1 cellular context compared by ENCODE assay signal in the genomic region with DNA sequence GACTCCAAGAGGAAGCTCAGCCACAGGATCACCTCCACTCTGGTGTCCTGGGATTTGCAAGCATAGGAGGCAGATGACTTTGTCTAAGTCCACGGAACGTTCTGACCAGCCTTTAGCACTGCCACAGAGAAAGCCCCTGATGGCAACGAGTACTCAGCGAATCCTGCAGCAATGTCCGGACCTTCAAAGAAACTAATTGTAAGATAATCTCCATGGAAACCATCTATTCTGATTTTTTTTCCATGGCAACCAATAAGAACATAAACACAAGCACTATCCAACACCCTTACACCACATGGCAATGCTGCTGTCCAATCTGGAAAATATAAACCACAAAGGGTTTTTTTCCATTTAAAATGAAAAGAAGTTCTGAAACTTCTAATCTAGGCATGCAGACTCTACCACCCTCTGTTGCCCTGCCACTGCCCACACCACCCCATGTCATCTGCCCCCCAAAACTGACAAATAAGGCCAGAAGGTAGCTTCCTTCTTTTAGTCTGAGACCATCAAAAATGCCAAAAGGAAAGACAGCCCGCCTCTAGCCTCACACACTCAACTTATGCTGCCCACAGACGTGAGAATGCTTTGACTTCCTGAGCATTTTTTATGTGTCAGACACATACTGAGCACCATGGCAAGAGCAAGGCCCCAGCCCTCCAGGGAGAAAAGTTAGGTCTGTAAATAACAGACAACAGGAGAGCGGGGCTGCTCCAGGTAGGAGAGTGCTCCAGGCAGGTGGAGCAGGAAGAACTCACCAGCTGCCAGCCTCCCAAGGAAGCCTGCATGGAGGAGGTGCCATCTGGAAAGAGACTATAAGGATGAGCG.
TF ChIP-seq lines count a peak whose summit lies in the region.

No MANE protein-coding gene starts in this region.

TF ChIP-seq in SK-N-SH, 30 proteins besides CTCF, POLR2A, EP300 and RAD21:
- peak; percentile 71 for TF ChIP-seq GATA2 (CRISPR knock-in tag; IDR thresholded peaks at IDR 0.05)
- TF ChIP-seq NRF1 (IDR thresholded peaks at IDR 0.05; ENCODE audit: low read depth, low read length), result no peak
- TF ChIP-seq PBX3 (IDR thresholded peaks at IDR 0.05), result no peak
- TF ChIP-seq, protein P1, sequence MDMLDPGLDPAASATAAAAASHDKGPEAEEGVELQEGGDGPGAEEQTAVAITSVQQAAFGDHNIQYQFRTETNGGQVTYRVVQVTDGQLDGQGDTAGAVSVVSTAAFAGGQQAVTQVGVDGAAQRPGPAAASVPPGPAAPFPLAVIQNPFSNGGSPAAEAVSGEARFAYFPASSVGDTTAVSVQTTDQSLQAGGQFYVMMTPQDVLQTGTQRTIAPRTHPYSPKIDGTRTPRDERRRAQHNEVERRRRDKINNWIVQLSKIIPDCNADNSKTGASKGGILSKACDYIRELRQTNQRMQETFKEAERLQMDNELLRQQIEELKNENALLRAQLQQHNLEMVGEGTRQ (IDR thresholded peaks at IDR 0.05; ENCODE audit: borderline replicate concordance, low read depth, low read length), result no peak
- no peak for TF ChIP-seq NFIC (IDR thresholded peaks at IDR 0.05; ENCODE audit: borderline replicate concordance)
- TF ChIP-seq FOSL2 (IDR thresholded peaks at IDR 0.05; ENCODE audit: borderline replicate concordance, low read depth), result no peak
- no peak for TF ChIP-seq IRF3 (IDR thresholded peaks at IDR 0.05; ENCODE audit: low read depth, low read length)
- TF ChIP-seq RFX5 (IDR thresholded peaks at IDR 0.05; ENCODE audit: low read length), result no peak
- TF ChIP-seq CHD2 (IDR thresholded peaks at IDR 0.05; ENCODE audit: low read length, partially characterized antibody), result peak; percentile 43
- no peak for TF ChIP-seq RCOR1 (IDR thresholded peaks at IDR 0.05; ENCODE audit: low read length)
- peak; percentile 92 for TF ChIP-seq MXI1 (IDR thresholded peaks at IDR 0.05; ENCODE audit: low read depth, low read length)
